In the genomic region with DNA sequence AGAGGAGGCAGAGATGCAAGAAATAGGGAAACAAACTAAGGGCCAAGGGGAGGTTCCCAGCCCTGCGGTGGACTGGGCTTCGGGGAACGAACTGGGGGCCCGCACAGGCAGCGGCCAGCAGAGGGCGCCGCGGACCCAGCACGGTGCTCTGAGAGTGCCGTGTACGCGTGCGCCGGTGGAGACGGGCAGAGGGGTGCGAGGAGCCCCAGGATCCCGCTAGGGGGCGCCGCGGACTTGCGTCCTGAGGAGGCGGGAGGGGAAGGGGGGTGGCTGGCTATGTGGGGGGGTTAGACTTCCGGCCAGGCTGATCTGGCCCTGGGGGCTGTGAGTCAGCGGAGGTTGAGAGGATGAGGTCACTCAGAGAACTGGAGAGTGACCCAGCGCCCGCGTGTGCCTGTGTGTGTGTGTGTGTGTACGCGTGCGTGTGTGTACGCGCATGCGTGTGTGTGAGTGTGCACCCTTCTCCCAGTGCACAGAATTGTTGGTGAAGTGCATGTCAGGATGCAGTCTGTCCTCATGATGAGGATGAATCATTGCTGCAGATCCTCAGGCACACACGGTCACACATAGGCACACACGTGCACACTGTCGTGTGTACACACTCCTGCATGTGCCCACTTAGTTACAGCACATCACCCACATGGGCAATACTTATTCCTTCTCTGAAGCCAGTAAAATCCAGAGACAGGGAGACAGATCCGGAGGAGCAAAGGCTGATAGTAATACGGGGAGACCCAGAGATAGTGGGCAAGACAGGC, we compare ENCODE assay signal across 8 cellular contexts. TPM values are rescaled to one million over a fixed set of nuclear protein-coding genes. Genes with fewer than 3 reads are reported as not detected.
DNase-seq lines count a peak whose midpoint lies in the region; ATAC-seq and TF ChIP-seq lines count a peak whose summit lies in the region.

No MANE protein-coding gene starts in this region.

- peak in 1 of 4 donors; percentile 18 for TF ChIP-seq EP300 in upper lobe of left lung (IDR thresholded peaks at IDR 0.05)

- H3K27ac ChIP-seq in upper lobe of left lung = peak overlapping the region; percentile 80 to 91 (median 83)

- H3K27me3 ChIP-seq in upper lobe of left lung = peaks cover 0 to 16% (median 2%) of the 10 kb centered on the region in 4 donors

- no peaks in the 10 kb centered on the region for H3K9me3 ChIP-seq in upper lobe of left lung

- intact Hi-C loops in cardiac septum (cut with DNase I) = loop anchor here (1.0 to 10.0 kb wide), 5 partner anchors 17 to 535 kb away; partner anchors contain the start of genes ISG20L2, METTL25B and NES
- intact Hi-C loops in posterior vena cava (cut with DNase I) = loop anchor here (1.0 to 10.0 kb wide), 4 partner anchors 17 to 275 kb away; partner anchors contain the start of gene NES (in 1 of the 2)

- H3K4me1 ChIP-seq in upper lobe of left lung = peaks cover 73 to 83% (median 76%) of the 10 kb centered on the region in 4 donors

- TF ChIP-seq CTCF in upper lobe of left lung (IDR thresholded peaks at IDR 0.05) = peak; percentile 97 to 99 (median 99)

- DNase-seq in GDM1 (lab: John Stamatoyannopoulos, UW) (peak; percentile 89), NCI-H1417 treated with DMSO at 0.1 percent for 48 hours (lab: John Stamatoyannopoulos, UW) (peak; percentile 49), SW 1271 (lab: John Stamatoyannopoulos, UW) (peak; percentile 78 to 90), cardiac septum (ENCODE audit: low spot score) (peak; percentile 97), posterior vena cava (ENCODE audit: low spot score) (peak; percentile 99), upper lobe of left lung (peak; percentile 93 to 98)
- DNase-seq in activated naive CD8-positive, alpha-beta T cell treated with anti-CD3 and anti-CD28 coated beads, Interleukin-2, amount 50 U/mL, for 16 hours (ENCODE audit: low read depth, low spot score) = peak; percentile 85

- ATAC-seq in HG02610 (IDR thresholded peaks at IDR 0.05; ENCODE audit: unreplicated experiment) = peak; percentile 60
- ATAC-seq in upper lobe of left lung (ENCODE audit: low FRiP score in 2 of 2) = peak; percentile 93 to 95

- 12 to 15% methylated on average over 24 to 38 of the region's 38 CpGs for WGBS in upper lobe of left lung, 2 donors

- TF ChIP-seq POLR2A in upper lobe of left lung (IDR thresholded peaks at IDR 0.05) = peak in 1 of 4 donors; percentile 12

- no peaks in the 10 kb centered on the region for H3K36me3 ChIP-seq in upper lobe of left lung

- peak overlapping the region in 3 of 4 donors; percentile 12 to 22 (median 13) for H3K4me3 ChIP-seq in upper lobe of left lung

RNA-seq across cellular contexts. Expression of gene NES, which starts 17.0 kb away (rescaled TPM):
- total RNA-seq in cardiac septum = 699 TPM
- 100 to 1,000 TPM in 1 of 2 donors, 10 to 100 TPM in 1; 100.0 to 142 TPM for total RNA-seq in posterior vena cava
- total RNA-seq in upper lobe of left lung = 10 to 100 TPM; 25.9 to 93.5 (median 34.3) TPM

RNA-seq across cellular contexts. Expression of gene BCAN, which starts 18.3 kb away (rescaled TPM):
- 0.16 TPM for total RNA-seq in cardiac septum
- total RNA-seq in posterior vena cava = under 1 TPM; 0.29 to 0.60 TPM
- total RNA-seq in upper lobe of left lung = under 1 TPM in 2 of 6 donors, not detected in 4; 0.11 to 0.13 TPM

RNA-seq across cellular contexts. Expression of gene HAPLN2, which starts 41.0 kb away (rescaled TPM):
- 0.43 TPM for total RNA-seq in cardiac septum
- total RNA-seq in posterior vena cava = 1 to 10 TPM; 4.4 to 8.7 TPM
- total RNA-seq in upper lobe of left lung = 1 to 10 TPM in 1 of 6 donors, under 1 TPM in 2, not detected in 3; 0.14 to 5.0 (median 0.37) TPM

RNA-seq across cellular contexts. Expression of gene CRABP2, which starts 45.2 kb away (rescaled TPM):
- 3.7 TPM for total RNA-seq in cardiac septum
- total RNA-seq in posterior vena cava = 10 to 100 TPM in 1 of 2 donors, 1 to 10 TPM in 1; 9.2 to 20.9 TPM
- 1 to 10 TPM in 4 of 6 donors, under 1 TPM in 1, not detected in 1; 0.76 to 8.1 (median 3.9) TPM for total RNA-seq in upper lobe of left lung

RNA-seq across cellular contexts. Expression of gene GPATCH4, which starts 58.9 kb away (rescaled TPM):
- total RNA-seq in cardiac septum (15.5 TPM), posterior vena cava (10 to 100 TPM; 28.3 to 37.7 TPM), upper lobe of left lung (10 to 100 TPM in 5 of 6 donors, 1 to 10 TPM in 1; 5.7 to 26.2 (median 19.4) TPM)

Comparison
In these comparisons a context has a peak if more than half of its experiments do, and no peak if none do; other contexts are left out.
1. Peak in every context shown above with its lines: DNase-seq, ATAC-seq, H3K4me3 ChIP-seq and H3K27ac ChIP-seq.
2. DNase-seq: peak in every context shown above with its lines; median percentile 99 in posterior vena cava; 97 in cardiac septum; 96 in upper lobe of left lung; 89 in GDM1; 85 in activated naive CD8-positive, alpha-beta T cell treated with anti-CD3 and anti-CD28 coated beads, Interleukin-2, amount 50 U/mL, for 16 hours; 84 in SW 1271; 49 in NCI-H1417 treated with DMSO at 0.1 percent for 48 hours.